8 cellular contexts compared by ENCODE assay signal in genomic region chr17:42744806-42745617, GRCh38. TPM values are rescaled to one million over a fixed set of nuclear protein-coding genes. Genes with fewer than 3 reads are reported as not detected.
A peak's percentile ranks its signal among the peaks of the same experiment; 100 is the strongest.
DNase-seq lines count a peak whose midpoint lies in the region; ATAC-seq and TF ChIP-seq lines count a peak whose summit lies in the region.

TSS of gene EZH1 (minus strand) at chr17:42745040. CDS start at chr17:42728941, 16,099 bp downstream.

- H3K27ac ChIP-seq in DND-41 (ENCODE audit: low read length) (peak within 1 kb of the TSS; percentile 82), GM23248 (peak within 1 kb of the TSS; percentile 60)

- H3K27me3 Mint-ChIP-seq in natural killer cell treated with Interleukin-12 subunit alpha and Interleukin-12 subunit beta and Interleukin-15 and Interleukin-18, amount 100 ng/mL, for 72 hours, result peaks cover 8 to 12% of the 10 kb centered on the region in 2 donors

- H3K9me3 ChIP-seq in DND-41 (ENCODE audit: insufficient read depth, low read length, severe bottlenecking) (no peaks in the 10 kb centered on the region), GM23248 (ENCODE audit: low read depth) (no peaks in the 10 kb centered on the region), Loucy (ENCODE audit: insufficient read depth, low read depth, low read length) (no peaks in the 10 kb centered on the region)

- H3K9ac ChIP-seq in DND-41 (ENCODE audit: low read depth, low read length) (peak within 1 kb of the TSS; percentile 70), GM23248 (peak within 1 kb of the TSS; percentile 88), Loucy (ENCODE audit: low read depth, low read length, poor library complexity, severe bottlenecking) (peak within 1 kb of the TSS; percentile 81)

- H3K9me2 ChIP-seq in GM23248 (ENCODE audit: insufficient read depth), result no peaks in the 10 kb centered on the region
- H3K9me2 ChIP-seq in Loucy (replicated peaks; ENCODE audit: low read depth, low read length), result no peaks in the 10 kb centered on the region

- H3F3A ChIP-seq in GM23248 (ENCODE audit: insufficient read depth), result no peaks in the 10 kb centered on the region
- H3F3A ChIP-seq in Loucy (ENCODE audit: low read depth), result no peaks in the 10 kb centered on the region

- H3K79me2 ChIP-seq in DND-41 (ENCODE audit: insufficient read depth, low read length), result peaks cover 48% of the 10 kb centered on the region
- peaks cover 45% of the 10 kb centered on the region for H3K79me2 ChIP-seq in GM23248 (ENCODE audit: insufficient read depth)
- peaks cover 37% of the 10 kb centered on the region for H3K79me2 ChIP-seq in Loucy (ENCODE audit: insufficient read depth, low read length)

- H3K36me3 ChIP-seq in DND-41 (ENCODE audit: insufficient read depth, low read length), result peaks cover 2% of the 10 kb centered on the region; the same call in 1 of the 2 replicates
- no peaks in the 10 kb centered on the region for H3K36me3 ChIP-seq in GM23248 (ENCODE audit: low read depth)
- no peaks in the 10 kb centered on the region for H3K36me3 ChIP-seq in Loucy (ENCODE audit: insufficient read depth, low read length)

- H3K27ac Mint-ChIP-seq in natural killer cell treated with Interleukin-12 subunit alpha and Interleukin-12 subunit beta and Interleukin-15 and Interleukin-18, amount 100 ng/mL, for 72 hours, result peak within 1 kb of the TSS; percentile 47 to 88

- H3K36me3 Mint-ChIP-seq in natural killer cell treated with Interleukin-12 subunit alpha and Interleukin-12 subunit beta and Interleukin-15 and Interleukin-18, amount 100 ng/mL, for 72 hours, result no peaks in the 10 kb centered on the region

- H3K4me1 ChIP-seq in DND-41 (ENCODE audit: insufficient read depth, low read length) (peaks cover 29% of the 10 kb centered on the region), GM23248 (ENCODE audit: insufficient read depth) (peaks cover 8% of the 10 kb centered on the region), Loucy (ENCODE audit: insufficient read depth, low read length, poor library complexity, severe bottlenecking) (peaks cover 18% of the 10 kb centered on the region)

- H3K4me2 ChIP-seq in DND-41 (ENCODE audit: insufficient read depth, low read length) (peak within 1 kb of the TSS; percentile 84), GM23248 (ENCODE audit: unreplicated experiment) (peak within 1 kb of the TSS; percentile 73), Loucy (ENCODE audit: low read depth, low read length, poor library complexity, severe bottlenecking) (peak within 1 kb of the TSS; percentile 94)

- H4K20me1 ChIP-seq in DND-41 (ENCODE audit: insufficient read depth, low read length) (peaks cover 6% of the 10 kb centered on the region; the same call in 1 of the 2 replicates), GM23248 (ENCODE audit: insufficient read depth) (no peaks in the 10 kb centered on the region), Loucy (ENCODE audit: insufficient read depth, low read length, poor library complexity, severe bottlenecking) (no peaks in the 10 kb centered on the region)

- no peaks in the 10 kb centered on the region for H3K9me3 Mint-ChIP-seq in natural killer cell treated with Interleukin-12 subunit alpha and Interleukin-12 subunit beta and Interleukin-15 and Interleukin-18, amount 100 ng/mL, for 72 hours

- H3K27me3 ChIP-seq in DND-41 (ENCODE audit: insufficient read depth, low read length, poor library complexity) (no peaks in the 10 kb centered on the region), GM23248 (replicated peaks; ENCODE audit: insufficient read depth) (no peaks in the 10 kb centered on the region), Loucy (ENCODE audit: insufficient read depth, low read length, poor library complexity, severe bottlenecking) (no peaks in the 10 kb centered on the region)

- H3K4me3 ChIP-seq in DND-41 (ENCODE audit: low read depth in 1 of 2, low read length in 2 of 2), result peak within 1 kb of the TSS; percentile 44 to 84
- H3K4me3 ChIP-seq in GM23248, result peak within 1 kb of the TSS; percentile 77
- H3K4me3 ChIP-seq in Loucy (ENCODE audit: low read length, poor library complexity, severe bottlenecking), result peak within 1 kb of the TSS; percentile 82
- peak within 1 kb of the TSS; percentile 75 for H3K4me3 ChIP-seq in fibroblast of pulmonary artery (replicated peaks; ENCODE audit: low read depth, low read length)

- H2AFZ ChIP-seq in DND-41 (ENCODE audit: low read depth, low read length) (peak within 1 kb of the TSS; percentile 88), GM23248 (peak within 1 kb of the TSS; percentile 91), Loucy (ENCODE audit: low read length) (peak within 1 kb of the TSS; percentile 92)

- WGBS in GM23248 (ENCODE audit: low coverage in 1 of 2, low lambda C conversion rate in 2 of 2, missing lambda C conversion rate in 2 of 2), 2 experiments, result 5 to 8% methylated on average over 28 to 32 of the region's 50 CpGs

- DNase-seq in DND-41, result peak; percentile 94
- peak; percentile 97 for DNase-seq in GM23248
- peak; percentile 87 to 94 for DNase-seq in SHP77 (lab: John Stamatoyannopoulos, UW)
- DNase-seq in activated effector memory CD4-positive, alpha-beta T cell treated with Interleukin-2 at 50 U/mL for 16 hours, result peak; percentile 91
- peak; percentile 91 for DNase-seq in fibroblast of pulmonary artery (ENCODE audit: low read depth)
- DNase-seq in natural killer cell treated with Interleukin-12 subunit alpha and Interleukin-12 subunit beta and Interleukin-15 and Interleukin-18, amount 100 ng/mL, for 72 hours (ENCODE audit: low spot score), result peak; percentile 94
- DNase-seq in stimulated activated naive CD4-positive, alpha-beta T cell treated with Interleukin-2 at 50 U/mL for 16 hours (lab: John Stamatoyannopoulos, UW), result peak; percentile 85

- peaks cover 16 to 17% of the 10 kb centered on the region in 2 donors for H3K4me1 Mint-ChIP-seq in natural killer cell treated with Interleukin-12 subunit alpha and Interleukin-12 subunit beta and Interleukin-15 and Interleukin-18, amount 100 ng/mL, for 72 hours (ENCODE audit: low read depth in 2 of 2)

- H3K4me3 Mint-ChIP-seq in natural killer cell treated with Interleukin-12 subunit alpha and Interleukin-12 subunit beta and Interleukin-15 and Interleukin-18, amount 100 ng/mL, for 72 hours, result peak within 1 kb of the TSS; percentile 89

- ATAC-seq in DND-41 (ENCODE audit: insufficient read depth, low read depth), result peak; percentile 87
- ATAC-seq in natural killer cell treated with Interleukin-12 subunit alpha and Interleukin-12 subunit beta and Interleukin-15 and Interleukin-18, amount 100 ng/mL, for 72 hours, result peak; percentile 97

- TF ChIP-seq CTCF in DND-41 (IDR thresholded peaks at IDR 0.05; ENCODE audit: borderline replicate concordance, extremely low read depth, low read length, poor library complexity, severe bottlenecking) (no peak), Loucy (conservative IDR thresholded peaks at IDR 0.05; ENCODE audit: low read length) (no peak), fibroblast of pulmonary artery (IDR thresholded peaks at IDR 0.05; ENCODE audit: low read length, missing control alignments) (no peak)

- in situ Hi-C loops in GM23248 (cut with MboI), result loop anchor here (25.0 kb wide), 1 partner anchor 192 kb away; no protein-coding TSS in a partner anchor

RNA-seq across cellular contexts. Expression of gene EZH1, which starts in this region (rescaled TPM):
- total RNA-seq in GM23248 (2014; rRNA removed; shearing (Covaris generic)), result 22.4 and 22.5 TPM in 2 replicates
- polyA plus RNA-seq in GM23248 (2016; fragmentation: Nextera tagmentation; extraction: Ambion mirVana), result 19.9 and 22.8 TPM in 2 replicates
- 10 to 100 TPM; 32.2 to 33.5 TPM for total RNA-seq in natural killer cell treated with Interleukin-12 subunit alpha and Interleukin-12 subunit beta and Interleukin-15 and Interleukin-18, amount 100 ng/mL, for 72 hours

Comparison
In these comparisons a context has a peak if more than half of its experiments do, and no peak if none do; other contexts are left out.
1. Peak in every context shown above with its lines: DNase-seq, ATAC-seq, H3K4me3 ChIP-seq and H3K27ac ChIP-seq.